ENCODE assay signal across 1 cellular context in genomic region chr9:14301582-14301981, GRCh38.
TF ChIP-seq lines count a peak whose summit lies in the region.

No MANE protein-coding gene starts in this region.

TF ChIP-seq in SK-N-SH, 30 proteins besides CTCF, POLR2A, EP300 and RAD21:
- TF ChIP-seq GATA2 (CRISPR knock-in tag; IDR thresholded peaks at IDR 0.05): peak; percentile 43
- no peak for TF ChIP-seq JUND (IDR thresholded peaks at IDR 0.05)
